ENCODE assay signal across 1 cellular context in genomic region chr1:110213143-110213540, GRCh38.
TF ChIP-seq lines count a peak whose summit lies in the region.

No MANE protein-coding gene starts in this region.

TF ChIP-seq in WTC11, 78 proteins besides CTCF, POLR2A, EP300 and RAD21 (continued from another document):
- TF ChIP-seq ZBTB43 (CRISPR knock-in tag; IDR thresholded peaks at IDR 0.05) (no peak), ZNF512 (CRISPR knock-in tag; IDR thresholded peaks at IDR 0.05; ENCODE audit: borderline replicate concordance) (no peak)
